29 cellular contexts compared by ENCODE assay signal in genomic region chr13:82675024-82675423, GRCh38.
"Had no signal": no experiment of that assay in that cellular context is flagged by ENCODE, and none has a peak within 500 bp of the region (broad histone marks: within the 10 kb centered on the region; RNA-seq: fewer than 3 reads in every experiment).

No MANE protein-coding gene starts in this region.

- H3K27me3 ChIP-seq: heart left ventricle, ovary, suprapubic skin, tibial artery, upper lobe of right lung had no signal

- H3K9me3 ChIP-seq: heart left ventricle, ovary, prostate gland, suprapubic skin, thoracic aorta, tibial artery, upper lobe of right lung had no signal

- FAIRE-seq: keratinocyte, urothelium cell line had no signal

- ATAC-seq: heart left ventricle; left cardiac atrium; left lobe of liver; mucosa of descending colon; naive thymus-derived CD4-positive, alpha-beta T cell; natural killer cell treated with Interleukin-12 subunit alpha and Interleukin-12 subunit beta and Interleukin-15 and Interleukin-18, amount 100 ng/mL, for 72 hours; right cardiac atrium; sciatic nerve; stimulated activated effector memory CD8-positive, alpha-beta T cell treated with anti-CD3 and anti-CD28 coated beads, Interleukin-12 subunit alpha, Interleukin-12 subunit beta, amount 100 ng/mL, for 72 hours; upper lobe of right lung had no signal

- H3K27ac ChIP-seq: heart left ventricle, ovary, prostate gland, skin epidermis, suprapubic skin, thoracic aorta, tibial artery, upper lobe of right lung had no signal

- H3K4me3 ChIP-seq: heart left ventricle, lung, mucosa of descending colon, ovary, prostate gland, skin epidermis, suprapubic skin, thoracic aorta, tibial artery, upper lobe of right lung had no signal

- DNase-seq: heart left ventricle; hypothalamus; kidney glomerular epithelial cell; left cardiac atrium; midbrain; mucosa of descending colon; naive thymus-derived CD4-positive, alpha-beta T cell; ovary; posterior cingulate gyrus; retina; right cardiac atrium; stimulated activated CD4-positive, alpha-beta T cell treated with anti-CD3 and anti-CD28 coated beads, Interleukin-12 subunit alpha, Interleukin-12 subunit beta, amount 100 ng/mL, for 4 hours; stimulated activated CD4-positive, alpha-beta T cell treated with anti-CD3 and anti-CD28 coated beads, Interleukin-15, amount 100 ng/mL, for 24 hours; stimulated activated CD4-positive, alpha-beta T cell treated with anti-CD3 and anti-CD28 coated beads, Interleukin-4, amount 100 ng/mL, for 24 hours; stimulated activated naive CD4-positive, alpha-beta T cell; tibial artery; trophoblast cell; upper lobe of right lung had no signal

- H3K4me1 ChIP-seq: heart left ventricle, prostate gland, suprapubic skin, tibial artery, upper lobe of right lung had no signal

- H3K36me3 ChIP-seq: heart left ventricle, ovary, prostate gland, suprapubic skin, thoracic aorta, tibial artery, upper lobe of right lung had no signal
